In the genomic region with DNA sequence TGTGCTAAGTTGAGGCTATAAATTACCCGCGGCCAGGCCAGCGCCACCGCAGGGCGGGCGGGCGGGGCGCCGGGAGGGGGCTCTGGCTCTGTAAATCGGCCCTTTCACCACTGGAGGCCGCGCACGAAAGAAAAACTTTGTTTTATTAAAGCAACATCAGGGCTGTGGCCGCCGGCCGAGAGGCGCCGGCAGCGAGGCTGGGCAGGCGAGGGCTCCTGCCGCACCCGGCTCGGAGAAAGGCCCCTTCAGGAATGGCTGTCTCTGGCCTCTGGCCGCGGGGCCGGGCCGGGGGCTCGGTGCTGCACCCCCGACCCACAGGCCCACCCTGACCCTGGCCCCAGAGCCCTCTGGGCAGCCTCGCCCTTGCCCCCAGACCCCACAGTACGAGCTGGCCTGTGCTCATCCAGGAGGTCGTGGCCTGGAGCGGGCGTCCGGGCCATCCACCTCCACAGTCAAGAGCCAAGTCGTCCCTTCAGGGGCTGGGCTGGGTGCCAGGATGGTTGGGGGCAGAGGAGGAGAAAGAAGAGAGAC, we compare ENCODE assay signal across 9 cellular contexts. TPM values are rescaled to one million over a fixed set of nuclear protein-coding genes. Genes with fewer than 3 reads are reported as not detected.
DNase-seq lines count a peak whose midpoint lies in the region; ATAC-seq, FAIRE-seq and TF ChIP-seq lines count a peak whose summit lies in the region.
"Had no signal": no experiment of that assay in that cellular context is flagged by ENCODE, and none has a peak within 500 bp of the region (broad histone marks: within the 10 kb centered on the region; RNA-seq: fewer than 3 reads in every experiment).

No MANE protein-coding gene starts in this region.

- peaks cover 9% of the 10 kb centered on the region for H3K27me3 Mint-ChIP-seq in H9 (ENCODE audit: low read depth)

- H4K20me1 ChIP-seq in H9 (ENCODE audit: control insufficient read depth, insufficient read depth, insufficient read length) = no peaks in the 10 kb centered on the region

- no peak overlapping the region for H3K27ac Mint-ChIP-seq in H9

- H3K79me1 ChIP-seq in H9 (ENCODE audit: insufficient read depth, low read depth, low read length, poor library complexity, severe bottlenecking) = no peaks in the 10 kb centered on the region

- H3K23ac ChIP-seq in H9 (ENCODE audit: insufficient read length, low read depth, low read length) = no peak overlapping the region

- H2AFZ ChIP-seq in H9 (ENCODE audit: low read length) = no peak overlapping the region

- H3K4me1 Mint-ChIP-seq in H9 = peaks cover 16 to 28% of the 10 kb centered on the region in 2 experiments

- H3K4me2 ChIP-seq in H9 (ENCODE audit: insufficient read depth, insufficient read length, low read length) = no peak overlapping the region

- H3K27ac ChIP-seq in left ventricle myocardium inferior (replicated peaks) (peak overlapping the region; percentile 38), H9 (ENCODE audit: insufficient read length, low read depth, low read length) (no peak overlapping the region)
- H3K27ac ChIP-seq: SK-N-MC had no signal

- H3K14ac ChIP-seq in H9 (ENCODE audit: insufficient read depth, low read length) = no peak overlapping the region

- no peak overlapping the region for H3K18ac ChIP-seq in H9 (ENCODE audit: insufficient read length, low read depth, low read length)

- no peaks in the 10 kb centered on the region for H3K36me3 ChIP-seq in left ventricle myocardium inferior

- intact Hi-C loops in left ventricle myocardium inferior (cut with micrococcal nuclease) = no loop called here

- no peak overlapping the region for H2BK20ac ChIP-seq in H9 (ENCODE audit: low read depth, low read length, poor library complexity, severe bottlenecking)

- H3K36me3 Mint-ChIP-seq in H9 (ENCODE audit: insufficient read depth in 1 of 3, low read depth in 3 of 3) = no peaks in the 10 kb centered on the region

- no peak overlapping the region for H4K8ac ChIP-seq in H9 (replicated peaks; ENCODE audit: insufficient read length, low read depth, low read length)

- H3K9me3 Mint-ChIP-seq in H9 = no peaks in the 10 kb centered on the region

- H3T11ph ChIP-seq in H9 (ENCODE audit: low read length) = no peak overlapping the region

- no peak overlapping the region for H3K4me3 Mint-ChIP-seq in H9

- no peak overlapping the region for H3K56ac ChIP-seq in H9 (ENCODE audit: insufficient read length, low read depth, low read length)

- H3K4me3 ChIP-seq in left ventricle myocardium inferior = peak overlapping the region; percentile 49
- peak overlapping the region; percentile 11 for H3K4me3 ChIP-seq in skeletal muscle cell (ENCODE audit: low read depth, low read length)
- H3K4me3 ChIP-seq: SK-N-MC had no signal

- H2BK120ac ChIP-seq in H9 (ENCODE audit: low read depth, low read length, poor library complexity, severe bottlenecking) = no peak overlapping the region

- no peaks in the 10 kb centered on the region for H3K79me2 ChIP-seq in H9 (ENCODE audit: insufficient read depth, low read length)

- peaks cover 3% of the 10 kb centered on the region for H3K23me2 ChIP-seq in H9 (ENCODE audit: insufficient read length, low read depth, low read length, poor library complexity, severe bottlenecking)

- H3K27me3 ChIP-seq in left ventricle myocardium inferior (ENCODE audit: low read depth) (peaks cover 20% of the 10 kb centered on the region), H9 (ENCODE audit: insufficient read depth, low read length) (no peaks in the 10 kb centered on the region)

- FAIRE-seq in GM19239 (lab: Jason Lieb, UNC) = no peak

- H3K9me3 ChIP-seq in left ventricle myocardium inferior (replicated peaks) (no peaks in the 10 kb centered on the region), H9 (ENCODE audit: control insufficient read depth, low read depth, low read length) (no peaks in the 10 kb centered on the region)

- H4K5ac ChIP-seq in H9 (ENCODE audit: insufficient read length, low read depth, low read length) = no peak overlapping the region

- H4K91ac ChIP-seq in H9 (ENCODE audit: insufficient read length, low read depth, low read length) = no peak overlapping the region

- DNase-seq in GM20000 (ENCODE audit: low spot score) (peak; percentile 77), anterior cingulate cortex (lab: John Stamatoyannopoulos, UW) (peak in 40 of 58 donors; percentile 14 to 72 (median 44)), left ventricle myocardium inferior (no peak), skeletal muscle cell (ENCODE audit: low read depth) (no peak), GM19239 (ENCODE audit: insufficient read length, low spot score) (no peak), H9 (no peak), NCI-H2107 treated with DMSO at 0.1 percent for 48 hours (lab: John Stamatoyannopoulos, UW; ENCODE audit: unreplicated experiment) (no peak)

- peaks cover 36% of the 10 kb centered on the region for H3K4me1 ChIP-seq in left ventricle myocardium inferior
- no peaks in the 10 kb centered on the region; the same call in 1 of the 2 replicates for H3K4me1 ChIP-seq in H9 (ENCODE audit: insufficient read depth, low read length)

- no peak overlapping the region for H2BK5ac ChIP-seq in H9 (ENCODE audit: insufficient read length, low read length)

- no CpG with 5 or more reads among the region's 36 CpGs for WGBS in H9 (ENCODE audit: extremely low coverage, insufficient read length, low lambda C conversion rate)

- ATAC-seq in GM18858 (IDR thresholded peaks at IDR 0.05; ENCODE audit: unreplicated experiment) = no peak

- no peak overlapping the region for H2BK15ac ChIP-seq in H9 (ENCODE audit: low read depth, low read length)

- no peak for TF ChIP-seq CTCF in GM20000 (IDR thresholded peaks at IDR 0.05; ENCODE audit: extremely low read depth, missing control alignments)
- TF ChIP-seq CTCF in left ventricle myocardium inferior (IDR thresholded peaks at IDR 0.05; ENCODE audit: borderline replicate concordance) = peak; percentile 39
- no peak for TF ChIP-seq CTCF in H9 (conservative IDR thresholded peaks at IDR 0.05)

- H2AK5ac ChIP-seq in H9 (ENCODE audit: insufficient read length, low read length) = no peak overlapping the region

- no peak overlapping the region for H3K9ac ChIP-seq in H9 (ENCODE audit: extremely low read depth, insufficient read length, low read length)

- no peak overlapping the region for H3K4ac ChIP-seq in H9 (ENCODE audit: low read depth, low read length)

- H2BK12ac ChIP-seq in H9 (ENCODE audit: insufficient read length, low read depth, low read length) = no peak overlapping the region

RNA-seq across cellular contexts. Expression of a gene that starts 29.5 kb away (rescaled TPM):
- total RNA-seq in left ventricle myocardium inferior (3.5 TPM), H9 (2021) (75.7 and 81.2 TPM in 2 replicates)

RNA-seq across cellular contexts. Expression of a gene that starts 42.3 kb away (rescaled TPM):
- total RNA-seq in left ventricle myocardium inferior (5.8 TPM), H9 (2021) (150 and 156 TPM in 2 replicates)

RNA-seq across cellular contexts. Expression of a gene that starts 42.5 kb away (rescaled TPM):
- total RNA-seq in left ventricle myocardium inferior (29.6 TPM), H9 (2021) (27.3 and 30.4 TPM in 2 replicates)

RNA-seq across cellular contexts. Expression of a gene that starts 51.5 kb away (rescaled TPM):
- total RNA-seq in left ventricle myocardium inferior (11.7 TPM), H9 (2021) (62.7 and 67.0 TPM in 2 replicates)

Comparison
In these comparisons a context has a peak if more than half of its experiments do, and no peak if none do; other contexts are left out.
1. DNase-seq: peak in GM20000 (single experiment) and anterior cingulate cortex (40 of 58); none in left ventricle myocardium inferior (single experiment), skeletal muscle cell (single experiment), GM19239 (single experiment), H9 (single experiment) and NCI-H2107 treated with DMSO at 0.1 percent for 48 hours (single experiment).
2. RNA of a gene that starts 29.5 kb away (total RNA-seq): 75.7 to 81.2 TPM in H9; 3.5 TPM in left ventricle myocardium inferior (single experiment); every median in the first group is over 10 times any median in the second.
3. RNA of a gene that starts 42.3 kb away (total RNA-seq): 150 to 156 TPM in H9; 5.8 TPM in left ventricle myocardium inferior (single experiment); every median in the first group is over 10 times any median in the second.